In genomic region chr10:131207584-131208532, GRCh38 we compare ENCODE assay signal across 1 cellular context.
TF ChIP-seq lines count a peak whose summit lies in the region.

No MANE protein-coding gene starts in this region.

TF ChIP-seq in H1, 55 proteins besides CTCF, POLR2A, EP300 and RAD21:
- TF ChIP-seq SP2 (IDR thresholded peaks at IDR 0.05; ENCODE audit: low read length) (no peak), EGR1 (IDR thresholded peaks at IDR 0.05; ENCODE audit: borderline replicate concordance, low read depth, low read length) (no peak), POLR2AphosphoS5 (IDR thresholded peaks at IDR 0.05; ENCODE audit: low read depth, low read length) (no peak), GTF2F1 (IDR thresholded peaks at IDR 0.05; ENCODE audit: borderline replicate concordance, low read depth, low read length) (no peak), RBBP5 (IDR thresholded peaks at IDR 0.05; ENCODE audit: borderline replicate concordance, low read depth, low read length) (no peak), CREB1 (IDR thresholded peaks at IDR 0.05) (no peak), CHD1 (IDR thresholded peaks at IDR 0.05; ENCODE audit: low read depth, low read length) (no peak), SRF (IDR thresholded peaks at IDR 0.05; ENCODE audit: low read depth, low read length) (no peak)
TF ChIP-seq in H1: peak in this region for 0.
